ENCODE assay signal across 8 cellular contexts in the genomic region with DNA sequence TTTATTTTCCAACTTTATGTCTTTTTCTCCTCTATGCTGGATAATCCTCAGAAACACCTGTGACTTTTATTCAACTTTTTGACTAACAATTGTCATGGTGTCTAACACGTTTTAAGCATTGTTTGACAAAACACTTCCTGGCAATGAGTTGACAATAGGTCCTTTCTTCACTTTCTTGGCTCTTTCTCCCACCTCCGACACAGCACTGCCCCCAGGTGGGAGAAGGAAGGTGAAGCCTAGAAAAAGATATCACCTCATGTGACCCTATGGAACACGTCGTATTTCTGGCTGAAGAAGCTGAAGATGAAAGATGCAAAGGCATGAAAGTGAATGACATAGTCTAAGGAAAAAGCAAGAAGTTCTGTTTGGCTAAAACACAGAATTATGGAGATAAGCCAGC.
DNase-seq lines count a peak whose midpoint lies in the region; ATAC-seq and TF ChIP-seq lines count a peak whose summit lies in the region.

No MANE protein-coding gene starts in this region.

- H3K4me1 ChIP-seq in IMR-90 (ENCODE audit: control insufficient read depth, insufficient read depth, low read length) (no peaks in the 10 kb centered on the region), sigmoid colon (no peaks in the 10 kb centered on the region)

- H3K4me3 ChIP-seq in IMR-90 (ENCODE audit: insufficient read depth, low read depth, low read length) (no peak overlapping the region), WERI-Rb-1 (ENCODE audit: low read depth, low read length) (no peak overlapping the region), sigmoid colon (no peak overlapping the region)

- POLR2A ChIA-PET in GM10248 (lab: Yijun Ruan, JAX) = no interaction called here
- POLR2A ChIA-PET in IMR-90 (lab: Charles Lee; ENCODE audit: unreplicated experiment) = no interaction called here

- intact Hi-C loops in IMR-90 (cut with micrococcal nuclease) (loop anchor here (1.0 to 10.0 kb wide), 2 partner anchors 199 to 370 kb away; no protein-coding TSS in a partner anchor), sigmoid colon (cut with DNase I) (no loop called here)

- H3K27ac ChIP-seq in IMR-90 (ENCODE audit: insufficient read depth, low read length) = no peak overlapping the region
- no peak overlapping the region for H3K27ac ChIP-seq in WERI-Rb-1
- H3K27ac ChIP-seq in sigmoid colon = no peak overlapping the region

- H3K9me3 ChIP-seq in IMR-90 (ENCODE audit: control insufficient read depth, insufficient read depth, low read length) (no peaks in the 10 kb centered on the region), WERI-Rb-1 (ENCODE audit: severe bottlenecking) (no peaks in the 10 kb centered on the region), sigmoid colon (no peaks in the 10 kb centered on the region)

- no peak overlapping the region for H3K4me2 ChIP-seq in IMR-90 (ENCODE audit: low read depth, low read length)

- H2AK5ac ChIP-seq in IMR-90 (ENCODE audit: low read depth, low read length) = no peak overlapping the region

- H3K9me1 ChIP-seq in IMR-90 (ENCODE audit: insufficient read depth, low read length) = no peaks in the 10 kb centered on the region

- H3K36me3 ChIP-seq in IMR-90 (ENCODE audit: control insufficient read depth, insufficient read depth, low read length) = no peaks in the 10 kb centered on the region
- H3K36me3 ChIP-seq in WERI-Rb-1 = no peaks in the 10 kb centered on the region
- no peaks in the 10 kb centered on the region for H3K36me3 ChIP-seq in sigmoid colon

- H3K4ac ChIP-seq in IMR-90 (ENCODE audit: low read depth, low read length) = no peak overlapping the region

- H4K5ac ChIP-seq in IMR-90 (ENCODE audit: low read depth, low read length) = no peak overlapping the region

- in situ Hi-C loops in IMR-90 (cut with MboI; ENCODE audit: low sequenced_read_pairs) = loop anchor here (10.0 kb wide), 1 partner anchor 190 kb away; no protein-coding TSS in a partner anchor

- no peak overlapping the region for H3K9ac ChIP-seq in IMR-90 (ENCODE audit: low read depth, low read length)

- H4K91ac ChIP-seq in IMR-90 (ENCODE audit: insufficient read depth, low read depth, low read length) = no peak overlapping the region

- TF ChIP-seq CTCF in GM10248 (IDR thresholded peaks at IDR 0.05; ENCODE audit: control extremely low read depth, extremely low read depth, low read depth, missing control alignments) (peak; percentile 21), IMR-90 (conservative IDR thresholded peaks at IDR 0.05; ENCODE audit: low read depth, low read length) (peak; percentile 49), WERI-Rb-1 (IDR thresholded peaks at IDR 0.05; ENCODE audit: low read depth, low read length) (peak; percentile 73), sigmoid colon (IDR thresholded peaks at IDR 0.05) (no peak)

- no peak overlapping the region for H2BK120ac ChIP-seq in IMR-90 (ENCODE audit: low read depth, low read length)

- no peak overlapping the region for H3K18ac ChIP-seq in IMR-90 (ENCODE audit: low read depth, low read length)

- no peak overlapping the region for H3K23ac ChIP-seq in IMR-90 (ENCODE audit: low read depth, low read length)

- no peak overlapping the region for H2BK20ac ChIP-seq in IMR-90 (ENCODE audit: low read depth, low read length)

- no peak for DNase-seq in GM10248 (ENCODE audit: extremely low spot score)
- peak; percentile 7 for DNase-seq in IMR-90
- peak; percentile 60 for DNase-seq in WERI-Rb-1
- DNase-seq in left kidney (ENCODE audit: low read depth, low spot score) = peak; percentile 50
- no peak for DNase-seq in sigmoid colon
- no peak for DNase-seq in GM19238 (ENCODE audit: insufficient read length, low spot score)
- no peak for DNase-seq in NCI-H2171 treated with DMSO at 0.1 percent for 48 hours (lab: John Stamatoyannopoulos, UW)

- dilution Hi-C loops in IMR-90 (cut with HindIII; ENCODE audit: low sequenced_read_pairs, unreplicated experiment) = no loop called here

- TF ChIP-seq POLR2A in IMR-90 (IDR thresholded peaks at IDR 0.05; ENCODE audit: low read depth, low read length) (no peak), sigmoid colon (IDR thresholded peaks at IDR 0.05) (no peak)

- no peak overlapping the region for H4K8ac ChIP-seq in IMR-90 (ENCODE audit: low read depth in 2 of 2, low read length in 2 of 2)

- no peak for TF ChIP-seq EP300 in sigmoid colon (IDR thresholded peaks at IDR 0.05)

- no TSS peak for BruUV-seq in IMR-90 (replicated peaks; lab: Mats Ljungman, UMichigan)

- CTCF ChIA-PET in GM10248 (lab: Yijun Ruan, JAX) (interaction anchor here (0.7 kb wide), 1 partner anchor 200 kb away, joined by 3 read pairs; no protein-coding TSS in a partner anchor), IMR-90 (lab: Yijun Ruan, JAX) (interaction anchor here (2.0 kb wide), 1 partner anchor 199 kb away, joined by 7 read pairs; no protein-coding TSS in a partner anchor)

- no peak overlapping the region for H2BK5ac ChIP-seq in IMR-90 (ENCODE audit: low read depth, low read length, poor library complexity, severe bottlenecking)

- no peak overlapping the region for H2BK15ac ChIP-seq in IMR-90 (ENCODE audit: low read depth, low read length)

- H2AFZ ChIP-seq in IMR-90 (replicated peaks; ENCODE audit: low read length, poor library complexity) = no peak overlapping the region

- ATAC-seq in IMR-90 (ENCODE audit: low read depth) (no peak; the same call in 1 of the 2 replicates), HG03196 (IDR thresholded peaks at IDR 0.05; ENCODE audit: unreplicated experiment) (no peak)

- no peaks in the 10 kb centered on the region for H3K79me1 ChIP-seq in IMR-90 (ENCODE audit: low read depth in 1 of 2, low read length in 2 of 2)

- no peaks in the 10 kb centered on the region for H4K20me1 ChIP-seq in IMR-90 (ENCODE audit: insufficient read depth, low read length)

- WGBS in IMR-90 (ENCODE audit: extremely low coverage in 2 of 2, insufficient read length in 1 of 2), 2 experiments = 42% methylated on average over 2 of the region's 4 CpGs; no CpG with 5 or more reads in 1 of the 2 experiments
- 4 to 16% methylated on average over 4 of the region's 4 CpGs for WGBS in sigmoid colon, 2 donors

- H3K56ac ChIP-seq in IMR-90 (ENCODE audit: extremely low read depth, insufficient read depth, low read length) = no peak overlapping the region

- no peak overlapping the region for H3K14ac ChIP-seq in IMR-90 (replicated peaks; ENCODE audit: low read depth, low read length)

- H3K27me3 ChIP-seq in IMR-90 (ENCODE audit: control insufficient read depth, insufficient read depth, low read length) (no peaks in the 10 kb centered on the region), WERI-Rb-1 (ENCODE audit: insufficient read depth, low read depth, severe bottlenecking) (no peaks in the 10 kb centered on the region), sigmoid colon (no peaks in the 10 kb centered on the region)

- H2AK9ac ChIP-seq in IMR-90 (replicated peaks; ENCODE audit: low read depth, low read length, poor library complexity) = no peak overlapping the region

- peak; percentile 73 for TF ChIP-seq RAD21 in IMR-90 (IDR thresholded peaks at IDR 0.05; ENCODE audit: low read length)

TF ChIP-seq in IMR-90, 13 proteins besides CTCF, POLR2A, EP300 and RAD21:
- TF ChIP-seq FOS (IDR thresholded peaks at IDR 0.05; ENCODE audit: low read depth, low read length) (no peak), SMC3 (IDR thresholded peaks at IDR 0.05; ENCODE audit: low read depth, low read length) (peak; percentile 64), MXI1 (IDR thresholded peaks at IDR 0.05; ENCODE audit: borderline replicate concordance, low read depth, low read length) (no peak)

Comparison
In these comparisons a context has a peak if more than half of its experiments do, and no peak if none do; other contexts are left out.
1. DNase-seq: peak in IMR-90 (single experiment), WERI-Rb-1 (single experiment) and left kidney (single experiment); none in GM10248 (single experiment), sigmoid colon (single experiment), GM19238 (single experiment) and NCI-H2171 treated with DMSO at 0.1 percent for 48 hours (single experiment).
2. CTCF ChIP-seq: peak in GM10248 (single experiment), IMR-90 (single experiment) and WERI-Rb-1 (single experiment); none in sigmoid colon (0 of 4).